In the genomic region with DNA sequence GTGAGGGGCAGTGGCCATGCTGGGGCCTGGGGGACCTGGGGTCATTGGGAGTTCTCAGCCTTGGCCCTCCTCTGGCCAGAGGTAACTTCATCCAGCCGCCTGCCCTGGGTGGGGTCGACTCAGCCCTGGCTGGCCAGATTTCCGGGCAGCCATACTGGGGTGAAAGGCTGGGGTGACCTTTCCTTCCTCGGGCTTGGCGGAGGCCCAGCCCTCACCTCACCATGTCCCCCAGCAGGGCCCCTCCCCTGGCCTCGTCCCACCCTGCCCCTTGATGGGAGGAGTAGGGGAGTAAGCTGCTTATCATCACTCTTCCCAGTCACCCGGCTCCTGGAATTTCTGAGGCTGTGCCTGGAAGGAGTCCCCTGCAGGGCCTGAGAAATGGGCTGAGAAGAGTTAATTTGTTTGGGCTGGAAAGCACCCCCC, we compare ENCODE assay signal across 19 cellular contexts. TPM values are rescaled to one million over a fixed set of nuclear protein-coding genes. Genes with fewer than 3 reads are reported as not detected.
DNase-seq lines count a peak whose midpoint lies in the region; ATAC-seq, FAIRE-seq and TF ChIP-seq lines count a peak whose summit lies in the region.
"Had no signal": no experiment of that assay in that cellular context is flagged by ENCODE, and none has a peak within 500 bp of the region (broad histone marks: within the 10 kb centered on the region; RNA-seq: fewer than 3 reads in every experiment).

No MANE protein-coding gene starts in this region.

- H3K27ac ChIP-seq in coronary artery (peak overlapping the region; percentile 82 to 97), kidney (ENCODE audit: low read depth in 2 of 2, low read length in 2 of 2) (peak overlapping the region; percentile 75 to 79), sigmoid colon (peak overlapping the region; percentile 86 to 91 (median 88))
- H3K27ac ChIP-seq: VCaP had no signal

- intact Hi-C loops in kidney (cut with DNase I), result no loop called here
- intact Hi-C loops in sigmoid colon (cut with DNase I), result no loop called here

- peak overlapping the region in 1 of 2 donors; percentile 0 for H3K9ac ChIP-seq in kidney (ENCODE audit: low read length in 2 of 2)

- no peak for FAIRE-seq in kidney (lab: Jason Lieb, UNC)
- FAIRE-seq: astrocyte, RCC 7860 had no signal

- H3K9me3 Mint-ChIP-seq in activated CD8-positive, alpha-beta T cell treated with anti-CD3 and anti-CD28 coated beads, Interleukin-2, amount 10 ng/mL, durations not matched to agents 7 days and 5 days (ENCODE audit: insufficient read depth), result no peaks in the 10 kb centered on the region

- H3K4me3 Mint-ChIP-seq in activated CD8-positive, alpha-beta T cell treated with anti-CD3 and anti-CD28 coated beads, Interleukin-2, amount 10 ng/mL, durations not matched to agents 7 days and 5 days, result no peak overlapping the region

- H3K27me3 Mint-ChIP-seq in activated CD8-positive, alpha-beta T cell treated with anti-CD3 and anti-CD28 coated beads, Interleukin-2, amount 10 ng/mL, durations not matched to agents 7 days and 5 days (ENCODE audit: low read depth), result peaks cover 22% of the 10 kb centered on the region

- peaks cover 0 to 6% (median 4%) of the 10 kb centered on the region in 3 donors for H3K27me3 ChIP-seq in sigmoid colon

- H3K9me3 ChIP-seq in kidney (ENCODE audit: control insufficient read depth in 1 of 2, low read length in 2 of 2) (no peaks in the 10 kb centered on the region), sigmoid colon (no peaks in the 10 kb centered on the region)

- peaks cover 0 to 2% of the 10 kb centered on the region in 2 donors for H3K36me3 ChIP-seq in kidney (ENCODE audit: control insufficient read depth in 1 of 2, insufficient read depth in 2 of 2, low read length in 2 of 2)
- no peaks in the 10 kb centered on the region for H3K36me3 ChIP-seq in sigmoid colon

- no peak for TF ChIP-seq POLR2A in sigmoid colon (IDR thresholded peaks at IDR 0.05)

- CTCF ChIA-PET in activated CD8-positive, alpha-beta T cell treated with anti-CD3 and anti-CD28 coated beads, Interleukin-2, amount 10 ng/mL, durations not matched to agents 7 days and 5 days (lab: Charles Lee), result no interaction called here

- peaks cover 2% of the 10 kb centered on the region for H3K4me1 Mint-ChIP-seq in activated CD8-positive, alpha-beta T cell treated with anti-CD3 and anti-CD28 coated beads, Interleukin-2, amount 10 ng/mL, durations not matched to agents 7 days and 5 days (ENCODE audit: low read depth)

- H3K4me1 ChIP-seq in kidney (ENCODE audit: control insufficient read depth in 1 of 2, insufficient read depth in 1 of 2, low read depth in 1 of 2, low read length in 2 of 2) (peaks cover 41 to 64% of the 10 kb centered on the region in 2 donors), sigmoid colon (peaks cover 0 to 100% (median 93%) of the 10 kb centered on the region in 4 donors)

- H3K36me3 Mint-ChIP-seq in activated CD8-positive, alpha-beta T cell treated with anti-CD3 and anti-CD28 coated beads, Interleukin-2, amount 10 ng/mL, durations not matched to agents 7 days and 5 days (ENCODE audit: low read depth), result no peaks in the 10 kb centered on the region

- 33 to 67% methylated on average over 7 of the region's 7 CpGs for WGBS in sigmoid colon, 2 donors

- TF ChIP-seq EP300 in sigmoid colon (IDR thresholded peaks at IDR 0.05), result no peak

- H3K27ac Mint-ChIP-seq in activated CD8-positive, alpha-beta T cell treated with anti-CD3 and anti-CD28 coated beads, Interleukin-2, amount 10 ng/mL, durations not matched to agents 7 days and 5 days, result no peak overlapping the region

- POLR2A ChIA-PET in activated CD8-positive, alpha-beta T cell treated with anti-CD3 and anti-CD28 coated beads, Interleukin-2, amount 10 ng/mL, durations not matched to agents 7 days and 5 days (lab: Charles Lee), result no interaction called here

- DNase-seq in D341Med (ENCODE audit: low spot score), result peak; percentile 69
- DNase-seq in coronary artery (ENCODE audit: low spot score), result no peak
- peak; percentile 88 for DNase-seq in kidney
- DNase-seq in sigmoid colon, result no peak
- DNase-seq in NCI-H1105 (lab: John Stamatoyannopoulos, UW), result no peak
- no peak for DNase-seq in NCI-H1694 treated with DMSO at 0.1 percent for 48 hours (lab: John Stamatoyannopoulos, UW)
- no peak for DNase-seq in activated CD8-positive, alpha-beta T cell treated with anti-CD3 and anti-CD28 coated beads, Interleukin-2, amount 10 ng/mL, durations not matched to agents 7 days and 5 days
- DNase-seq: activated gamma-delta T cell treated with Interleukin-2 at 50 U/mL for 16 hours, DMS 273 treated with DMSO at 0.1 percent for 48 hours, foreskin melanocyte, NCI-H2029, trophoblast cell had no signal

- no peak for TF ChIP-seq CTCF in coronary artery (IDR thresholded peaks at IDR 0.05)
- no peak for TF ChIP-seq CTCF in kidney (IDR thresholded peaks at IDR 0.05; ENCODE audit: borderline replicate concordance, extremely low read depth, insufficient read depth)
- TF ChIP-seq CTCF in sigmoid colon (IDR thresholded peaks at IDR 0.05), result no peak

- no peak for ATAC-seq in GM21825 (IDR thresholded peaks at IDR 0.05; ENCODE audit: unreplicated experiment)
- no peak for ATAC-seq in activated CD8-positive, alpha-beta T cell treated with anti-CD3 and anti-CD28 coated beads, Interleukin-2, amount 10 ng/mL, durations not matched to agents 7 days and 5 days

- H3K4me3 ChIP-seq in coronary artery, result peak overlapping the region; percentile 10
- H3K4me3 ChIP-seq in kidney (ENCODE audit: low read length in 2 of 2), result no peak overlapping the region
- H3K4me3 ChIP-seq in sigmoid colon, result no peak overlapping the region

RNA-seq across cellular contexts. Expression of gene SEMA3F, which starts 5.4 kb away (rescaled TPM):
- total RNA-seq in kidney (39.9 TPM), sigmoid colon (10 to 100 TPM in 1 of 4 donors, 1 to 10 TPM in 3; 5.1 to 11.4 (median 8.0) TPM)
- polyA plus RNA-seq in kidney (ENCODE audit: insufficient read depth, low read depth, low replicate concordance) (36.7 TPM), sigmoid colon (10 to 100 TPM in 1 of 3 donors, 1 to 10 TPM in 1, under 1 TPM in 1; 0.60 to 12.3 (median 1.2) TPM)
- total RNA-seq in activated CD8-positive, alpha-beta T cell treated with anti-CD3 and anti-CD28 coated beads, Interleukin-2, amount 10 ng/mL, durations not matched to agents 7 days and 5 days, result not detected

RNA-seq across cellular contexts. Expression of gene GNAT1, which starts 30.8 kb away (rescaled TPM):
- total RNA-seq in kidney (not detected), sigmoid colon (not detected)
- polyA plus RNA-seq in kidney (ENCODE audit: insufficient read depth, low read depth, low replicate concordance) (not detected), sigmoid colon (under 1 TPM in 1 of 3 donors, not detected in 2; 0.06 TPM)
- not detected for total RNA-seq in activated CD8-positive, alpha-beta T cell treated with anti-CD3 and anti-CD28 coated beads, Interleukin-2, amount 10 ng/mL, durations not matched to agents 7 days and 5 days
- total RNA-seq: astrocyte, HT1080, M059J, mucosa of gallbladder had no signal

RNA-seq across cellular contexts. Expression of gene SLC38A3, which starts 44.5 kb away (rescaled TPM):
- total RNA-seq in kidney (1.6 TPM), sigmoid colon (under 1 TPM in 1 of 4 donors, not detected in 3; 0.28 TPM)
- polyA plus RNA-seq in kidney (ENCODE audit: insufficient read depth, low read depth, low replicate concordance) (4.2 TPM), sigmoid colon (under 1 TPM in 1 of 3 donors, not detected in 2; 0.07 TPM)
- not detected for total RNA-seq in activated CD8-positive, alpha-beta T cell treated with anti-CD3 and anti-CD28 coated beads, Interleukin-2, amount 10 ng/mL, durations not matched to agents 7 days and 5 days
- total RNA-seq: HT1080 had no signal

Comparison
In these comparisons a context has a peak if more than half of its experiments do, and no peak if none do; other contexts are left out.
1. DNase-seq: peak in D341Med (single experiment) and kidney (single experiment); none in coronary artery (single experiment), sigmoid colon (single experiment), NCI-H1105 (single experiment), NCI-H1694 treated with DMSO at 0.1 percent for 48 hours (single experiment) and activated CD8-positive, alpha-beta T cell treated with anti-CD3 and anti-CD28 coated beads, Interleukin-2, amount 10 ng/mL, durations not matched to agents 7 days and 5 days (single experiment).
2. RNA of gene SEMA3F, which starts 5.4 kb away (total RNA-seq): 39.9 TPM in kidney (single experiment) and 5.1 to 11.4 TPM in sigmoid colon; not detected in activated CD8-positive, alpha-beta T cell treated with anti-CD3 and anti-CD28 coated beads, Interleukin-2, amount 10 ng/mL, durations not matched to agents 7 days and 5 days; every median in the first group is over 4 times any median in the second.
3. Peak in every context shown above with its lines, with median percentiles within 50 percentile points of each other: H3K27ac ChIP-seq.